Comparison of ENCODE assay signal across 18 cellular contexts in the genomic region with DNA sequence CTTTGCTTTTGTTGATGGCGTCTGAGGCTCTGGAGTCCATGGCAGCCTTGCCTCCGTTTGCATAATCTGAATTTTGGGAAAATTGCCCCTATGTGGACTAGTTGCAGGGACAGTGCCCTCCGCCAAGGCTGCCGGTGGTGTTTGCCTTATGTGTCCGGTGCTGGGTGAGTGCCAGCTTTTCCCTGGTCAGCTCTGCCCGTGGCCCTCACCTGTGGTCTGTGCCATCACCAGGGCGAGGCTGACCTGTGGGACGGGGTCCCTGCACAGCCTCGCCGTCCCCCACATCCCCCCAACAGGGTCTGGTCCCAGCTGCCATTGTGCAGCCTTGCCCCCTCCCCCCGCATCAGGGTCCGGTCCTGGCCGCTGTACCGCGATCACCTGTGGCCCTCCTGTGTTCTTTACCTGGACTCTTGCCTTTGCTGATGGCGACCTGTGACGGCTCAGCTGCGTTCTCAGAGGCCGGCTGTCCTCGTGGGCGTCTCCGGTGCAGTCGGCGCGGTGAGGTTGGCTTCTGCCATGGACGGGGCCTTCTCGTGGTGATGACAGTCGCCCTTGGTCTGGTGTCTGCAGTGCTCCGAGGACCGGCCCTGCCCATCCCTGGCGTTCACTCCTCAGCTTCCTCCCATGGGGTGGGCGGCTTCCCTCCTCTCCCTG.
"Had no signal": no experiment of that assay in that cellular context is flagged by ENCODE, and none has a peak within 500 bp of the region (broad histone marks: within the 10 kb centered on the region; RNA-seq: fewer than 3 reads in every experiment).

No MANE protein-coding gene starts in this region.

- H3K4me1 ChIP-seq: right atrium auricular region, uterus had no signal

- DNase-seq: effector memory CD4-positive, alpha-beta T cell; gastrocnemius medialis; heart right ventricle; hypothalamus; kidney glomerular epithelial cell; mammary epithelial cell; mucosa of descending colon; naive thymus-derived CD8-positive, alpha-beta T cell; small intestine; stimulated activated CD4-positive, alpha-beta T cell treated with anti-CD3 and anti-CD28 coated beads, Interleukin-12 subunit alpha, Interleukin-12 subunit beta, amount 100 ng/mL, for 4 hours; stimulated activated naive CD4-positive, alpha-beta T cell; uterus had no signal

- H3K9me3 ChIP-seq: esophagus muscularis mucosa, gastrocnemius medialis, heart right ventricle, mucosa of descending colon, right atrium auricular region, uterus had no signal

- ATAC-seq: gastrocnemius medialis; heart right ventricle; naive thymus-derived CD8-positive, alpha-beta T cell had no signal

- H3K27ac ChIP-seq: epithelial cell of prostate, esophagus muscularis mucosa, gastrocnemius medialis, heart right ventricle, right atrium auricular region, uterus had no signal

- H3K36me3 ChIP-seq: gastrocnemius medialis, uterus had no signal

- H3K27ac Mint-ChIP-seq: type B pancreatic cell had no signal

- H3K9me3 Mint-ChIP-seq: naive thymus-derived CD8-positive, alpha-beta T cell; type B pancreatic cell had no signal

- H3K27me3 ChIP-seq: esophagus muscularis mucosa, gastrocnemius medialis, heart right ventricle, right atrium auricular region, uterus had no signal

- H3K4me3 Mint-ChIP-seq: type B pancreatic cell had no signal

- H3K27me3 Mint-ChIP-seq: naive thymus-derived CD8-positive, alpha-beta T cell; type B pancreatic cell had no signal

- FAIRE-seq: endometrium, islet of Langerhans, small intestine had no signal

- H3K4me3 ChIP-seq: esophagus muscularis mucosa, gastrocnemius medialis, heart right ventricle, mucosa of descending colon, right atrium auricular region, uterus had no signal
